ENCODE assay signal across 8 cellular contexts in genomic region chr17:30709096-30709495, GRCh38.
DNase-seq lines count a peak whose midpoint lies in the region; ATAC-seq and TF ChIP-seq lines count a peak whose summit lies in the region.
"Not testable (repeated sequence)": the region's sequence is repeated elsewhere in the genome, so short reads cannot be mapped to it uniquely, and the experiment has no call there.

No MANE protein-coding gene starts in this region.

- H3K9me3 ChIP-seq in OCI-LY1 (ENCODE audit: low read length); iPS-18c (ENCODE audit: control insufficient read depth, insufficient read depth, low read length); prostate gland; aorta (ENCODE audit: control insufficient read depth, low read length): not testable (repeated sequence)

- H2AFZ ChIP-seq in OCI-LY1 (ENCODE audit: low read length), result not testable (repeated sequence)

- H3K27ac ChIP-seq in OCI-LY1 (ENCODE audit: low read depth, low read length, poor library complexity, severe bottlenecking); aorta (ENCODE audit: low read depth in 1 of 2, low read length in 2 of 2): not testable (repeated sequence)
- H3K27ac ChIP-seq in prostate gland, result peak overlapping the region; percentile 61 to 65

- intact Hi-C loops in prostate gland (cut with DNase I); aorta (cut with DNase I): not testable (repeated sequence)

- H4K20me1 ChIP-seq in OCI-LY1 (ENCODE audit: insufficient read depth, low read length), result not testable (repeated sequence)

- not testable (repeated sequence) for H3K4me3 Mint-ChIP-seq in activated T-cell treated with anti-CD3 and anti-CD28 coated beads, Interleukin-2, amount 50 U/mL, for 72 hours

- not testable (repeated sequence) for H3K27me3 ChIP-seq in OCI-LY1 (ENCODE audit: insufficient read depth, low read length); prostate gland (replicated peaks; ENCODE audit: insufficient read depth); aorta (ENCODE audit: control insufficient read depth in 1 of 2, insufficient read depth in 2 of 2, low read length in 1 of 2)

- not testable (repeated sequence) for TF ChIP-seq CTCF in GM12865 (IDR thresholded peaks at IDR 0.05; ENCODE audit: insufficient read depth, low read depth, low read length, missing control alignments); OCI-LY1 (IDR thresholded peaks at IDR 0.05; ENCODE audit: low read length); prostate gland (IDR thresholded peaks at IDR 0.05)

- H3K9ac ChIP-seq in OCI-LY1 (ENCODE audit: low read length), result peak overlapping the region; percentile 74

- peaks cover 50% of the 10 kb centered on the region for H3K27me3 Mint-ChIP-seq in activated T-cell treated with anti-CD3 and anti-CD28 coated beads, Interleukin-2, amount 50 U/mL, for 72 hours (ENCODE audit: low read depth)

- H3K9me2 ChIP-seq in OCI-LY1 (ENCODE audit: low read depth, low read length), result not testable (repeated sequence)

- not testable (repeated sequence) for H3F3A ChIP-seq in OCI-LY1 (ENCODE audit: insufficient read depth, low read length)

- peaks cover 51% of the 10 kb centered on the region for H3K4me1 ChIP-seq in OCI-LY1 (ENCODE audit: insufficient read depth, low read length, severe bottlenecking)
- not testable (repeated sequence) for H3K4me1 ChIP-seq in prostate gland (replicated peaks); aorta (ENCODE audit: control insufficient read depth in 1 of 2, insufficient read depth in 2 of 2, low read length in 2 of 2)

- not testable (repeated sequence) for TF ChIP-seq POLR2A in prostate gland (IDR thresholded peaks at IDR 0.05)

- H3K4me3 ChIP-seq in GM12865 (ENCODE audit: low read depth, low read length) (peak overlapping the region; percentile 84), OCI-LY1 (ENCODE audit: low read depth, low read length, poor library complexity, severe bottlenecking) (peak overlapping the region; percentile 77), iPS-18c (ENCODE audit: insufficient read depth, low read depth, low read length) (peak overlapping the region; percentile 88), prostate gland (peak overlapping the region; percentile 75), aorta (ENCODE audit: low read length in 2 of 2) (peak overlapping the region; percentile 42 to 82)

- peak; percentile 18 for ATAC-seq in HG02981 (IDR thresholded peaks at IDR 0.05; ENCODE audit: unreplicated experiment)
- peak; percentile 34 to 47 for ATAC-seq in activated T-cell treated with anti-CD3 and anti-CD28 coated beads, Interleukin-2, amount 50 U/mL, for 72 hours (replicated peaks in 1 of 2)
- ATAC-seq in aorta (ENCODE audit: low FRiP score), result not testable (repeated sequence)

- peaks cover 34% of the 10 kb centered on the region for H3K4me1 Mint-ChIP-seq in activated T-cell treated with anti-CD3 and anti-CD28 coated beads, Interleukin-2, amount 50 U/mL, for 72 hours (ENCODE audit: low read depth)

- H3K36me3 Mint-ChIP-seq in activated T-cell treated with anti-CD3 and anti-CD28 coated beads, Interleukin-2, amount 50 U/mL, for 72 hours (ENCODE audit: insufficient read depth in 2 of 2), result not testable (repeated sequence)

- H3K79me2 ChIP-seq in OCI-LY1 (ENCODE audit: insufficient read depth, low read length), result peaks cover 41% of the 10 kb centered on the region

- not testable (repeated sequence) for H3K9me3 Mint-ChIP-seq in activated T-cell treated with anti-CD3 and anti-CD28 coated beads, Interleukin-2, amount 50 U/mL, for 72 hours

- DNase-seq in GM12865 (ENCODE audit: low read depth), result peak; percentile 28
- peak; percentile 29 to 34 for DNase-seq in activated T-cell treated with anti-CD3 and anti-CD28 coated beads, Interleukin-2, amount 50 U/mL, for 72 hours
- DNase-seq in effector CD4-positive, alpha-beta T cell, result peak; percentile 24
- DNase-seq in prostate gland (ENCODE audit: low spot score), result not testable (repeated sequence)
- DNase-seq in aorta, result peak in 1 of 2 donors; percentile 59

- not testable (repeated sequence) for H3K36me3 ChIP-seq in OCI-LY1 (ENCODE audit: insufficient read depth, low read length); prostate gland; aorta (ENCODE audit: control insufficient read depth in 1 of 2, insufficient read depth in 2 of 2, low read length in 1 of 2)

- WGBS in prostate gland, result 2% methylated on average over 40 of the region's 64 CpGs
- 0 to 1% methylated on average over 4 to 64 of the region's 64 CpGs for whole genome bisulfite sequencing in aorta, 2 donors

- H3K4me2 ChIP-seq in OCI-LY1 (ENCODE audit: low read length), result not testable (repeated sequence)

- H3K27ac Mint-ChIP-seq in activated T-cell treated with anti-CD3 and anti-CD28 coated beads, Interleukin-2, amount 50 U/mL, for 72 hours, result not testable (repeated sequence)
